Comparison of ENCODE assay signal across 9 cellular contexts in genomic region chr7:154503962-154504550, GRCh38.
DNase-seq lines count a peak whose midpoint lies in the region; ATAC-seq and TF ChIP-seq lines count a peak whose summit lies in the region.
"Had no signal": no experiment of that assay in that cellular context is flagged by ENCODE, and none has a peak within 500 bp of the region (broad histone marks: within the 10 kb centered on the region; RNA-seq: fewer than 3 reads in every experiment).

No MANE protein-coding gene starts in this region.

- H3K4me1 ChIP-seq in Peyer's patch (no peaks in the 10 kb centered on the region), smooth muscle cell (ENCODE audit: low read depth) (no peaks in the 10 kb centered on the region)

- no peak overlapping the region for H3K27ac Mint-ChIP-seq in T-cell
- H3K27ac Mint-ChIP-seq: naive thymus-derived CD4-positive, alpha-beta T cell had no signal

- no peak overlapping the region for H2AFZ ChIP-seq in smooth muscle cell (ENCODE audit: low read depth)

- H3K9me3 ChIP-seq in Peyer's patch, result peaks cover 0 to 5% (median 0%) of the 10 kb centered on the region in 4 donors
- no peaks in the 10 kb centered on the region for H3K9me3 ChIP-seq in smooth muscle cell (replicated peaks; ENCODE audit: low read depth)

- H3K4me2 ChIP-seq in smooth muscle cell, result no peak overlapping the region

- H3K9me3 Mint-ChIP-seq in T-cell, result peaks cover 0 to 15% (median 7%) of the 10 kb centered on the region in 3 donors

- TF ChIP-seq POLR2A in Peyer's patch (IDR thresholded peaks at IDR 0.05), result no peak

- no peaks in the 10 kb centered on the region for H3K36me3 Mint-ChIP-seq in T-cell

- H3K36me3 ChIP-seq in GM06990 (ENCODE audit: control insufficient read depth, insufficient read depth, low read length), result no peaks in the 10 kb centered on the region
- no peaks in the 10 kb centered on the region for H3K36me3 ChIP-seq in Peyer's patch
- no peaks in the 10 kb centered on the region for H3K36me3 ChIP-seq in smooth muscle cell (ENCODE audit: low read depth)

- H3K27me3 Mint-ChIP-seq in T-cell, result no peaks in the 10 kb centered on the region

- H3K27me3 ChIP-seq in GM06990 (replicated peaks; ENCODE audit: control insufficient read depth, insufficient read depth, low read length), result no peaks in the 10 kb centered on the region
- H3K27me3 ChIP-seq in Peyer's patch, result no peaks in the 10 kb centered on the region
- H3K27me3 ChIP-seq in smooth muscle cell (ENCODE audit: low read depth), result no peaks in the 10 kb centered on the region

- DNase-seq in GM06990 (ENCODE audit: extremely low read depth, insufficient read length) (peak; percentile 4), KG1 (lab: John Stamatoyannopoulos, UW) (peak; percentile 5), Peyer's patch (no peak), foreskin fibroblast (peak in 1 of 2 donors; percentile 32), smooth muscle cell (lab: John Stamatoyannopoulos, UW; ENCODE audit: unreplicated experiment) (no peak), T-cell (no peak), T1000 (lab: John Stamatoyannopoulos, UW) (no peak)

- no peak for ATAC-seq in T-cell (replicated peaks in 1 of 4)
- ATAC-seq in HG02763 (IDR thresholded peaks at IDR 0.05; ENCODE audit: unreplicated experiment), result no peak
- ATAC-seq: naive thymus-derived CD4-positive, alpha-beta T cell had no signal

- no peaks in the 10 kb centered on the region for H4K20me1 ChIP-seq in smooth muscle cell (ENCODE audit: low read depth)

- TF ChIP-seq CTCF in GM06990 (IDR thresholded peaks at IDR 0.05; ENCODE audit: insufficient read depth, low read length, poor library complexity, severe bottlenecking) (peak; percentile 39), Peyer's patch (IDR thresholded peaks at IDR 0.05) (peak in 5 of 6 experiments; percentile 29 to 44 (median 31)), foreskin fibroblast (IDR thresholded peaks at IDR 0.05; ENCODE audit: low read depth, low read length) (peak; percentile 36), smooth muscle cell (IDR thresholded peaks at IDR 0.05; ENCODE audit: borderline replicate concordance, insufficient read depth, poor library complexity, severe bottlenecking) (peak; percentile 80)

- no peaks in the 10 kb centered on the region for H3F3A ChIP-seq in smooth muscle cell (ENCODE audit: low read depth)

- 56% methylated on average over 5 of the region's 5 CpGs for WGBS in smooth muscle cell (ENCODE audit: low lambda C conversion rate)

- CTCF ChIA-PET in T-cell (lab: Charles Lee), result interaction anchor here in 1 of 2 donors (0.8 kb wide), 1 partner anchor 10 kb away, joined by 4 read pairs; no protein-coding TSS in a partner anchor

- no peaks in the 10 kb centered on the region for H3K79me2 ChIP-seq in smooth muscle cell (ENCODE audit: low read depth)

- no peak overlapping the region for H3K9ac ChIP-seq in smooth muscle cell (ENCODE audit: low read depth)

- H3K4me3 ChIP-seq in GM06990 (replicated peaks; ENCODE audit: low read depth, low read length), result no peak overlapping the region
- H3K4me3 ChIP-seq in Peyer's patch, result no peak overlapping the region
- H3K4me3 ChIP-seq in foreskin fibroblast (ENCODE audit: low read depth in 1 of 2, low read length in 2 of 2), result no peak overlapping the region
- no peak overlapping the region for H3K4me3 ChIP-seq in smooth muscle cell

- no peak overlapping the region for H3K4me3 Mint-ChIP-seq in T-cell
- H3K4me3 Mint-ChIP-seq: naive thymus-derived CD4-positive, alpha-beta T cell had no signal

- no peaks in the 10 kb centered on the region for H3K4me1 Mint-ChIP-seq in T-cell
- H3K4me1 Mint-ChIP-seq: naive thymus-derived CD4-positive, alpha-beta T cell had no signal

- no peak overlapping the region for H3K27ac ChIP-seq in Peyer's patch
- H3K27ac ChIP-seq in smooth muscle cell (ENCODE audit: low read depth), result no peak overlapping the region

- POLR2A ChIA-PET in T-cell (lab: Charles Lee), result no interaction called here

Comparison
In these comparisons a context has a peak if more than half of its experiments do, and no peak if none do; other contexts are left out.
1. DNase-seq: peak in GM06990 (single experiment) and KG1 (single experiment); none in Peyer's patch (0 of 3), smooth muscle cell (single experiment), T-cell (0 of 34) and T1000 (single experiment).
2. Peak in every context shown above with its lines, with median percentiles within 50 percentile points of each other: CTCF ChIP-seq.